1 cellular context compared by ENCODE assay signal in the genomic region with DNA sequence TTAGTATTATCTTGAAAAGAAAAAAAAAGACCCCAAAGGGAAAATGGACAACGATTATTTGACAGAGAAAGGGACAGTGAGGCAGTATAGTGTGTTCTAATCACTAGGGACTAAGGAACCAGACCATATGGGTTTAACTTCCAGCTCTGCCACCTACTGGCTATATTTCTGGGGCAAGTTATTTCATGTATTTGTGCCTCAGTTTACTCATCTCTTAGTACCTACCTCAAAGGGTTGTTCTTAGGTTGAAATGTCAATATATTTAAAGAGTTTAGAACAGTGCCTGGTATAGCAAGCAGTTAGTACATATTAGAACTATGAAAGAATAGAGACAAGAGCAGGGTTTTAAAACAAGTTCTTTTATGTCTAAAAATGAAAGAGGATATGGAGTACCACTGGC.
TF ChIP-seq lines count a peak whose summit lies in the region.

No MANE protein-coding gene starts in this region.

TF ChIP-seq in GM12878, 131 proteins besides CTCF, POLR2A, EP300 and RAD21:
- TF ChIP-seq, protein P1, sequence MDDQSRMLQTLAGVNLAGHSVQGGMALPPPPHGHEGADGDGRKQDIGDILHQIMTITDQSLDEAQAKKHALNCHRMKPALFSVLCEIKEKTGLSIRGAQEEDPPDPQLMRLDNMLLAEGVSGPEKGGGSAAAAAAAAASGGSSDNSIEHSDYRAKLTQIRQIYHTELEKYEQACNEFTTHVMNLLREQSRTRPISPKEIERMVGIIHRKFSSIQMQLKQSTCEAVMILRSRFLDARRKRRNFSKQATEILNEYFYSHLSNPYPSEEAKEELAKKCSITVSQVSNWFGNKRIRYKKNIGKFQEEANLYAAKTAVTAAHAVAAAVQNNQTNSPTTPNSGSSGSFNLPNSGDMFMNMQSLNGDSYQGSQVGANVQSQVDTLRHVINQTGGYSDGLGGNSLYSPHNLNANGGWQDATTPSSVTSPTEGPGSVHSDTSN (IDR thresholded peaks at IDR 0.05; ENCODE audit: insufficient replicate concordance, low read depth, low read length), result no peak
- no peak for TF ChIP-seq SMARCA5 (IDR thresholded peaks at IDR 0.05)
- TF ChIP-seq STAT1 (conservative IDR thresholded peaks at IDR 0.05), result no peak
- TF ChIP-seq, protein P2, sequence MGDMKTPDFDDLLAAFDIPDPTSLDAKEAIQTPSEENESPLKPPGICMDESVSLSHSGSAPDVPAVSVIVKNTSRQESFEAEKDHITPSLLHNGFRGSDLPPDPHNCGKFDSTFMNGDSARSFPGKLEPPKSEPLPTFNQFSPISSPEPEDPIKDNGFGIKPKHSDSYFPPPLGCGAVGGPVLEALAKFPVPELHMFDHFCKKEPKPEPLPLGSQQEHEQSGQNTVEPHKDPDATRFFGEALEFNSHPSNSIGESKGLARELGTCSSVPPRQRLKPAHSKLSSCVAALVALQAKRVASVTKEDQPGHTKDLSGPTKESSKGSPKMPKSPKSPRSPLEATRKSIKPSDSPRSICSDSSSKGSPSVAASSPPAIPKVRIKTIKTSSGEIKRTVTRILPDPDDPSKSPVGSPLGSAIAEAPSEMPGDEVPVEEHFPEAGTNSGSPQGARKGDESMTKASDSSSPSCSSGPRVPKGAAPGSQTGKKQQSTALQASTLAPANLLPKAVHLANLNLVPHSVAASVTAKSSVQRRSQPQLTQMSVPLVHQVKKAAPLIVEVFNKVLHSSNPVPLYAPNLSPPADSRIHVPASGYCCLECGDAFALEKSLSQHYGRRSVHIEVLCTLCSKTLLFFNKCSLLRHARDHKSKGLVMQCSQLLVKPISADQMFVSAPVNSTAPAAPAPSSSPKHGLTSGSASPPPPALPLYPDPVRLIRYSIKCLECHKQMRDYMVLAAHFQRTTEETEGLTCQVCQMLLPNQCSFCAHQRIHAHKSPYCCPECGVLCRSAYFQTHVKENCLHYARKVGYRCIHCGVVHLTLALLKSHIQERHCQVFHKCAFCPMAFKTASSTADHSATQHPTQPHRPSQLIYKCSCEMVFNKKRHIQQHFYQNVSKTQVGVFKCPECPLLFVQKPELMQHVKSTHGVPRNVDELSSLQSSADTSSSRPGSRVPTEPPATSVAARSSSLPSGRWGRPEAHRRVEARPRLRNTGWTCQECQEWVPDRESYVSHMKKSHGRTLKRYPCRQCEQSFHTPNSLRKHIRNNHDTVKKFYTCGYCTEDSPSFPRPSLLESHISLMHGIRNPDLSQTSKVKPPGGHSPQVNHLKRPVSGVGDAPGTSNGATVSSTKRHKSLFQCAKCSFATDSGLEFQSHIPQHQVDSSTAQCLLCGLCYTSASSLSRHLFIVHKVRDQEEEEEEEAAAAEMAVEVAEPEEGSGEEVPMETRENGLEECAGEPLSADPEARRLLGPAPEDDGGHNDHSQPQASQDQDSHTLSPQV (IDR thresholded peaks at IDR 0.05), result no peak
- TF ChIP-seq MTA3 (IDR thresholded peaks at IDR 0.05; ENCODE audit: borderline replicate concordance, low read length), result no peak
- TF ChIP-seq PAX8 (IDR thresholded peaks at IDR 0.05), result no peak
- TF ChIP-seq, protein P3, sequence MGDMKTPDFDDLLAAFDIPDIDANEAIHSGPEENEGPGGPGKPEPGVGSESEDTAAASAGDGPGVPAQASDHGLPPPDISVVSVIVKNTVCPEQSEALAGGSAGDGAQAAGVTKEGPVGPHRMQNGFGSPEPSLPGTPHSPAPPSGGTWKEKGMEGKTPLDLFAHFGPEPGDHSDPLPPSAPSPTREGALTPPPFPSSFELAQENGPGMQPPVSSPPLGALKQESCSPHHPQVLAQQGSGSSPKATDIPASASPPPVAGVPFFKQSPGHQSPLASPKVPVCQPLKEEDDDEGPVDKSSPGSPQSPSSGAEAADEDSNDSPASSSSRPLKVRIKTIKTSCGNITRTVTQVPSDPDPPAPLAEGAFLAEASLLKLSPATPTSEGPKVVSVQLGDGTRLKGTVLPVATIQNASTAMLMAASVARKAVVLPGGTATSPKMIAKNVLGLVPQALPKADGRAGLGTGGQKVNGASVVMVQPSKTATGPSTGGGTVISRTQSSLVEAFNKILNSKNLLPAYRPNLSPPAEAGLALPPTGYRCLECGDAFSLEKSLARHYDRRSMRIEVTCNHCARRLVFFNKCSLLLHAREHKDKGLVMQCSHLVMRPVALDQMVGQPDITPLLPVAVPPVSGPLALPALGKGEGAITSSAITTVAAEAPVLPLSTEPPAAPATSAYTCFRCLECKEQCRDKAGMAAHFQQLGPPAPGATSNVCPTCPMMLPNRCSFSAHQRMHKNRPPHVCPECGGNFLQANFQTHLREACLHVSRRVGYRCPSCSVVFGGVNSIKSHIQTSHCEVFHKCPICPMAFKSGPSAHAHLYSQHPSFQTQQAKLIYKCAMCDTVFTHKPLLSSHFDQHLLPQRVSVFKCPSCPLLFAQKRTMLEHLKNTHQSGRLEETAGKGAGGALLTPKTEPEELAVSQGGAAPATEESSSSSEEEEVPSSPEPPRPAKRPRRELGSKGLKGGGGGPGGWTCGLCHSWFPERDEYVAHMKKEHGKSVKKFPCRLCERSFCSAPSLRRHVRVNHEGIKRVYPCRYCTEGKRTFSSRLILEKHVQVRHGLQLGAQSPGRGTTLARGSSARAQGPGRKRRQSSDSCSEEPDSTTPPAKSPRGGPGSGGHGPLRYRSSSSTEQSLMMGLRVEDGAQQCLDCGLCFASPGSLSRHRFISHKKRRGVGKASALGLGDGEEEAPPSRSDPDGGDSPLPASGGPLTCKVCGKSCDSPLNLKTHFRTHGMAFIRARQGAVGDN (IDR thresholded peaks at IDR 0.05), result no peak
- TF ChIP-seq SUZ12 (IDR thresholded peaks at IDR 0.05; ENCODE audit: unreplicated experiment), result no peak
- TF ChIP-seq SUPT20H (IDR thresholded peaks at IDR 0.05; ENCODE audit: borderline replicate concordance, control insufficient read depth, low read depth, low read length), result no peak
- no peak for TF ChIP-seq PML (IDR thresholded peaks at IDR 0.05; ENCODE audit: low read length)
- TF ChIP-seq, protein P4, sequence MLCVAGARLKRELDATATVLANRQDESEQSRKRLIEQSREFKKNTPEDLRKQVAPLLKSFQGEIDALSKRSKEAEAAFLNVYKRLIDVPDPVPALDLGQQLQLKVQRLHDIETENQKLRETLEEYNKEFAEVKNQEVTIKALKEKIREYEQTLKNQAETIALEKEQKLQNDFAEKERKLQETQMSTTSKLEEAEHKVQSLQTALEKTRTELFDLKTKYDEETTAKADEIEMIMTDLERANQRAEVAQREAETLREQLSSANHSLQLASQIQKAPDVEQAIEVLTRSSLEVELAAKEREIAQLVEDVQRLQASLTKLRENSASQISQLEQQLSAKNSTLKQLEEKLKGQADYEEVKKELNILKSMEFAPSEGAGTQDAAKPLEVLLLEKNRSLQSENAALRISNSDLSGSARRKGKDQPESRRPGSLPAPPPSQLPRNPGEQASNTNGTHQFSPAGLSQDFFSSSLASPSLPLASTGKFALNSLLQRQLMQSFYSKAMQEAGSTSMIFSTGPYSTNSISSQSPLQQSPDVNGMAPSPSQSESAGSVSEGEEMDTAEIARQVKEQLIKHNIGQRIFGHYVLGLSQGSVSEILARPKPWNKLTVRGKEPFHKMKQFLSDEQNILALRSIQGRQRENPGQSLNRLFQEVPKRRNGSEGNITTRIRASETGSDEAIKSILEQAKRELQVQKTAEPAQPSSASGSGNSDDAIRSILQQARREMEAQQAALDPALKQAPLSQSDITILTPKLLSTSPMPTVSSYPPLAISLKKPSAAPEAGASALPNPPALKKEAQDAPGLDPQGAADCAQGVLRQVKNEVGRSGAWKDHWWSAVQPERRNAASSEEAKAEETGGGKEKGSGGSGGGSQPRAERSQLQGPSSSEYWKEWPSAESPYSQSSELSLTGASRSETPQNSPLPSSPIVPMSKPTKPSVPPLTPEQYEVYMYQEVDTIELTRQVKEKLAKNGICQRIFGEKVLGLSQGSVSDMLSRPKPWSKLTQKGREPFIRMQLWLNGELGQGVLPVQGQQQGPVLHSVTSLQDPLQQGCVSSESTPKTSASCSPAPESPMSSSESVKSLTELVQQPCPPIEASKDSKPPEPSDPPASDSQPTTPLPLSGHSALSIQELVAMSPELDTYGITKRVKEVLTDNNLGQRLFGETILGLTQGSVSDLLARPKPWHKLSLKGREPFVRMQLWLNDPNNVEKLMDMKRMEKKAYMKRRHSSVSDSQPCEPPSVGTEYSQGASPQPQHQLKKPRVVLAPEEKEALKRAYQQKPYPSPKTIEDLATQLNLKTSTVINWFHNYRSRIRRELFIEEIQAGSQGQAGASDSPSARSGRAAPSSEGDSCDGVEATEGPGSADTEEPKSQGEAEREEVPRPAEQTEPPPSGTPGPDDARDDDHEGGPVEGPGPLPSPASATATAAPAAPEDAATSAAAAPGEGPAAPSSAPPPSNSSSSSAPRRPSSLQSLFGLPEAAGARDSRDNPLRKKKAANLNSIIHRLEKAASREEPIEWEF (IDR thresholded peaks at IDR 0.05; ENCODE audit: insufficient replicate concordance, low read depth, low read length), result no peak
- no peak for TF ChIP-seq ZNF207 (IDR thresholded peaks at IDR 0.05; ENCODE audit: borderline replicate concordance)
